Comparison of ENCODE assay signal across 3 cellular contexts in the genomic region with DNA sequence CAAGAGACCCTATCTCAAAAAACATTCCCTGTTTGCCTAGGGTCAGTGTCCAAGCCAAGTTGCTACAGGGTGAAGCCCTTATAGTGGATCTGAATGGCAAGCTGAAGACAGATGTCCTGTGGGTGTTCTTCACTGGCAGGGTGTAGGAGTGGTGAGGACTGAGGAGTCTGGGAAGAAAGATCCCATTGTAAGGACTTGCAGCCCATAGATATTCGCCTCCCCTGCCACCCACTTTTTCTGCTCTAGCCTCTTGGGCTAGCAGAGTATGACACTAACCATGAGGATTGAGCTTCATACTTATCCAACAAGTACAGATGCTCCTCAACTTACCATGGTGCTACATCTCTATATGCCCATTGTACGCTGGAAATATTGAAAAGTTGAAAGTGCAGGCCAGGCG. TPM values are rescaled to one million over a fixed set of nuclear protein-coding genes. Genes with fewer than 3 reads are reported as not detected.
"Had no signal": no experiment of that assay in that cellular context is flagged by ENCODE, and none has a peak within 500 bp of the region (broad histone marks: within the 10 kb centered on the region; RNA-seq: fewer than 3 reads in every experiment).

No MANE protein-coding gene starts in this region.

- DNase-seq: GDM1, GF-D8 had no signal

- H3K4me3 ChIP-seq: GM12878 had no signal

- ATAC-seq: GM12878 had no signal

RNA-seq across cellular contexts. Expression of a gene that starts 16.3 kb away (rescaled TPM):
- polyA plus RNA-seq: GM12878 had no signal
